In the genomic region with DNA sequence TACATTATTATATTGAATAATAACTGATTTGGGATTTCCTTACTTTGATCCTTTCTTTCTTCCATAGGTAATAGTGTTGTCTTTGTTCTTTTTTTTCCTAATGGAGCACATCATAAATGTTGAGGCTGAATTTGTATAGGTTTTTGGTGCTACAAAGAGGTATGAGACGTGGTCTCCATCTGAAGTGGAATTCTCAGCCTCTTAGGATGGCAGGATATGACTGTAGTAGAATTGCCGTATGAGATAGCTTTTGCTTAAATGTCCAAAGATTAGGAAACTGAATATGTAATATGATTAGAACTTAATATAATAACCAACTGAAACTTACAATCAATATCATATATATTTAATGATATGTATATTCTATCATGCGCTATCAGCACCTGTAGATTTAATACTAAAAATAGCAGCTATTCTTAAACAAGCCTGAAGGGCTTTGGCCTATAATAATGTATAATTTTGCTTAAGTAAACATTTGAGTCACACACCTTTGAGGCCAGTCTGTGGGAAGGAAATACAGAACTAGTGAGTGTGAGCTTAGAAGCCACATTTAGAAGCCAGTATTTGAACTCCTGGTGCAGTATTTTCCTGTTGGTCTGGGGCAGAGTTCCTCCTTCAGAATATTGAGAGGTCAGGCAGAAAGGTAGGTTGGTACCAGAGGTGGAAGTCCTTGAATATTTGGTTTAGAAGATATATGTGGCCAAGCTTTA, we compare ENCODE assay signal across 10 cellular contexts.
DNase-seq lines count a peak whose midpoint lies in the region; ATAC-seq and TF ChIP-seq lines count a peak whose summit lies in the region.
"Had no signal": no experiment of that assay in that cellular context is flagged by ENCODE, and none has a peak within 500 bp of the region (broad histone marks: within the 10 kb centered on the region; RNA-seq: fewer than 3 reads in every experiment).

No MANE protein-coding gene starts in this region.

- peak; percentile 46 for DNase-seq in Karpas-422
- peak; percentile 68 for DNase-seq in brain microvascular endothelial cell
- no peak for DNase-seq in AML-193 (lab: John Stamatoyannopoulos, UW)
- DNase-seq in WERI-Rb-1, result no peak
- DNase-seq in GM19240 (ENCODE audit: insufficient read length, low spot score), result no peak
- DNase-seq: activated naive CD8-positive, alpha-beta T cell treated with anti-CD3 and anti-CD28 coated beads, Interleukin-2, amount 10 ng/mL, durations not matched to agents 7 days and 5 days; T-helper 9 cell had no signal

- no peaks in the 10 kb centered on the region for H3K9me2 ChIP-seq in Karpas-422 (replicated peaks; ENCODE audit: insufficient read depth, low read length)

- in situ Hi-C loops in brain microvascular endothelial cell (cut with HindIII; ENCODE audit: low pct_ligation_motif_present, low sequenced_read_pairs), result no loop called here

- TF ChIP-seq CTCF in brain microvascular endothelial cell (IDR thresholded peaks at IDR 0.05; ENCODE audit: low read depth, low read length, missing control alignments), result no peak
- TF ChIP-seq CTCF in WERI-Rb-1 (IDR thresholded peaks at IDR 0.05; ENCODE audit: low read depth, low read length), result no peak

- H3K4me2 ChIP-seq in Karpas-422 (ENCODE audit: low read depth, low read length, poor library complexity, severe bottlenecking) (peak overlapping the region; percentile 25), skeletal muscle satellite cell (ENCODE audit: low read length) (peak overlapping the region; percentile 5)

- H3K27ac ChIP-seq in Karpas-422 (ENCODE audit: low read length) (peak overlapping the region; percentile 85), brain microvascular endothelial cell (peak overlapping the region; percentile 58), WERI-Rb-1 (no peak overlapping the region)

- ATAC-seq in GM18861 (IDR thresholded peaks at IDR 0.05; ENCODE audit: unreplicated experiment) (peak; percentile 53), GM21786 (IDR thresholded peaks at IDR 0.05; ENCODE audit: unreplicated experiment) (no peak)

- H3K79me2 ChIP-seq in Karpas-422 (ENCODE audit: low read length), result peaks cover 85% of the 10 kb centered on the region

- no peaks in the 10 kb centered on the region for H3K9me3 ChIP-seq in Karpas-422 (ENCODE audit: low read length)
- H3K9me3 ChIP-seq in skeletal muscle satellite cell (replicated peaks; ENCODE audit: low read length), result no peaks in the 10 kb centered on the region
- no peaks in the 10 kb centered on the region for H3K9me3 ChIP-seq in WERI-Rb-1 (ENCODE audit: severe bottlenecking)

- peaks cover 60% of the 10 kb centered on the region for H3K36me3 ChIP-seq in Karpas-422 (ENCODE audit: insufficient read depth, low read length)
- peaks cover 14% of the 10 kb centered on the region for H3K36me3 ChIP-seq in brain microvascular endothelial cell (replicated peaks)
- H3K36me3 ChIP-seq in skeletal muscle satellite cell (ENCODE audit: insufficient read depth, low read length), result peaks cover 33% of the 10 kb centered on the region
- peaks cover 18% of the 10 kb centered on the region for H3K36me3 ChIP-seq in WERI-Rb-1

- H3K9ac ChIP-seq in Karpas-422 (ENCODE audit: low read length) (peak overlapping the region; percentile 13; the same call in 1 of the 2 replicates), skeletal muscle satellite cell (ENCODE audit: low read depth, low read length) (peak overlapping the region; percentile 6)

- H3K27me3 ChIP-seq in Karpas-422 (ENCODE audit: low read length), result no peaks in the 10 kb centered on the region
- no peaks in the 10 kb centered on the region for H3K27me3 ChIP-seq in brain microvascular endothelial cell (replicated peaks)
- no peaks in the 10 kb centered on the region for H3K27me3 ChIP-seq in skeletal muscle satellite cell (ENCODE audit: control insufficient read depth, insufficient read depth, low read length)
- no peaks in the 10 kb centered on the region for H3K27me3 ChIP-seq in WERI-Rb-1 (ENCODE audit: insufficient read depth, low read depth, severe bottlenecking)

- H3K4me3 ChIP-seq in Karpas-422 (ENCODE audit: low read length), result no peak overlapping the region
- no peak overlapping the region for H3K4me3 ChIP-seq in brain microvascular endothelial cell (ENCODE audit: low read depth, low read length)
- H3K4me3 ChIP-seq in skeletal muscle satellite cell (ENCODE audit: low read length), result no peak overlapping the region
- H3K4me3 ChIP-seq in WERI-Rb-1 (ENCODE audit: low read depth, low read length), result no peak overlapping the region

- H3K4me1 ChIP-seq in Karpas-422 (ENCODE audit: low read length) (peaks cover 87% of the 10 kb centered on the region), skeletal muscle satellite cell (ENCODE audit: control insufficient read depth, insufficient read depth, low read length) (peaks cover 11% of the 10 kb centered on the region)

- no peak overlapping the region for H2AFZ ChIP-seq in Karpas-422 (ENCODE audit: low read length)

- H4K20me1 ChIP-seq in Karpas-422 (ENCODE audit: insufficient read depth, low read depth, low read length), result no peaks in the 10 kb centered on the region

Comparison
In these comparisons a context has a peak if more than half of its experiments do, and no peak if none do; other contexts are left out.
1. DNase-seq: peak in Karpas-422 (single experiment) and brain microvascular endothelial cell (single experiment); none in AML-193 (0 of 2), WERI-Rb-1 (single experiment) and GM19240 (single experiment).